ENCODE assay signal across 8 cellular contexts in genomic region chr6:53359088-53359842, GRCh38. TPM values are rescaled to one million over a fixed set of nuclear protein-coding genes. Genes with fewer than 3 reads are reported as not detected.
DNase-seq lines count a peak whose midpoint lies in the region; ATAC-seq and TF ChIP-seq lines count a peak whose summit lies in the region.

No MANE protein-coding gene starts in this region.

- DNase-seq in CD4-positive, alpha-beta T cell: peak; percentile 76 to 90 (median 84)
- DNase-seq in NCI-H82 (lab: John Stamatoyannopoulos, UW) (peak; percentile 97), ecto neural progenitor cell (ENCODE audit: low spot score) (peak; percentile 97), lower lobe of right lung (peak; percentile 96)
- DNase-seq in activated CD8-positive, alpha-beta T cell treated with anti-CD3 and anti-CD28 coated beads for 36 hours: peak; percentile 92
- peak; percentile 82 to 90 for DNase-seq in stimulated activated CD4-positive, alpha-beta T cell treated with anti-CD3 and anti-CD28 coated beads, Interleukin-4, amount 100 ng/mL, for 48 hours (ENCODE audit: low read depth in 2 of 2)

- POLR2A ChIA-PET in CD4-positive, alpha-beta T cell (lab: Charles Lee): interaction anchor here (0.6 to 2.9 kb wide), 14 partner anchors 11 to 189 kb away, joined by 3 to 61 read pairs (median 6); partner anchors contain the start of gene ELOVL5
- POLR2A ChIA-PET in activated CD8-positive, alpha-beta T cell treated with anti-CD3 and anti-CD28 coated beads for 36 hours (lab: Charles Lee): interaction anchor here (0.6 to 2.4 kb wide), 7 partner anchors 10 to 292 kb away, joined by 3 to 21 read pairs (median 3); partner anchors contain the start of gene ELOVL5

- ATAC-seq in CD4-positive, alpha-beta T cell (ENCODE audit: poor library complexity): peak; percentile 77
- ATAC-seq in GM19397 (IDR thresholded peaks at IDR 0.05; ENCODE audit: unreplicated experiment) (peak; percentile 97), HG03558 (IDR thresholded peaks at IDR 0.05; ENCODE audit: extremely low read depth, unreplicated experiment) (peak; percentile 86), lower lobe of right lung (peak; percentile 95 to 97)
- ATAC-seq in activated CD8-positive, alpha-beta T cell treated with anti-CD3 and anti-CD28 coated beads for 36 hours: peak; percentile 95

- intact Hi-C loops in CD4-positive, alpha-beta T cell (cut with DNase I, micrococcal nuclease): loop anchor here in 1 of 2 experiments (2.0 to 10.0 kb wide), 2 partner anchors 68 to 374 kb away; no protein-coding TSS in a partner anchor
- intact Hi-C loops in activated CD8-positive, alpha-beta T cell treated with anti-CD3 and anti-CD28 coated beads for 36 hours (cut with micrococcal nuclease): no loop called here
- intact Hi-C loops in lower lobe of right lung (cut with DNase I): no loop called here

- no peaks in the 10 kb centered on the region for H3K27me3 Mint-ChIP-seq in CD4-positive, alpha-beta T cell
- no peaks in the 10 kb centered on the region for H3K27me3 Mint-ChIP-seq in activated CD8-positive, alpha-beta T cell treated with anti-CD3 and anti-CD28 coated beads for 36 hours

- peak overlapping the region; percentile 93 for H3K27ac Mint-ChIP-seq in CD4-positive, alpha-beta T cell
- peak overlapping the region; percentile 99 for H3K27ac Mint-ChIP-seq in activated CD8-positive, alpha-beta T cell treated with anti-CD3 and anti-CD28 coated beads for 36 hours

- peak overlapping the region; percentile 68 for H3K4me3 ChIP-seq in lower lobe of right lung

- no peaks in the 10 kb centered on the region for H3K36me3 Mint-ChIP-seq in CD4-positive, alpha-beta T cell (ENCODE audit: low read depth)
- peaks cover 4% of the 10 kb centered on the region for H3K36me3 Mint-ChIP-seq in activated CD8-positive, alpha-beta T cell treated with anti-CD3 and anti-CD28 coated beads for 36 hours (ENCODE audit: low read depth)

- H3K4me1 ChIP-seq in lower lobe of right lung: peaks cover 25% of the 10 kb centered on the region

- H3K27me3 ChIP-seq in CD4-positive, alpha-beta T cell (ENCODE audit: control insufficient read depth, insufficient read depth, low read length): no peaks in the 10 kb centered on the region
- H3K27me3 ChIP-seq in lower lobe of right lung (ENCODE audit: low read depth): no peaks in the 10 kb centered on the region

- H3K4me1 Mint-ChIP-seq in CD4-positive, alpha-beta T cell (ENCODE audit: low read depth): peaks cover 41% of the 10 kb centered on the region
- peaks cover 45% of the 10 kb centered on the region for H3K4me1 Mint-ChIP-seq in activated CD8-positive, alpha-beta T cell treated with anti-CD3 and anti-CD28 coated beads for 36 hours (ENCODE audit: low read depth)

- H3K27ac ChIP-seq in CD4-positive, alpha-beta T cell (ENCODE audit: low read depth, low read length): peak overlapping the region; percentile 93
- peak overlapping the region; percentile 93 for H3K27ac ChIP-seq in lower lobe of right lung

- no peaks in the 10 kb centered on the region for H3K9me3 ChIP-seq in CD4-positive, alpha-beta T cell (ENCODE audit: control insufficient read depth, low read length)
- no peaks in the 10 kb centered on the region for H3K9me3 ChIP-seq in lower lobe of right lung

- no peak for TF ChIP-seq CTCF in CD4-positive, alpha-beta T cell (IDR thresholded peaks at IDR 0.05)
- no peak for TF ChIP-seq CTCF in activated CD8-positive, alpha-beta T cell treated with anti-CD3 and anti-CD28 coated beads for 36 hours (IDR thresholded peaks at IDR 0.05)
- no peak for TF ChIP-seq CTCF in lower lobe of right lung (IDR thresholded peaks at IDR 0.05)

- CTCF ChIA-PET in CD4-positive, alpha-beta T cell (lab: Charles Lee): interaction anchor here (0.7 to 1.4 kb wide), 4 partner anchors 10 to 125 kb away, joined by 3 to 6 read pairs (median 4); partner anchors contain the start of gene ELOVL5
- CTCF ChIA-PET in activated CD8-positive, alpha-beta T cell treated with anti-CD3 and anti-CD28 coated beads for 36 hours (lab: Charles Lee): interaction anchor here (0.7 to 1.6 kb wide), 2 partner anchors 11 to 51 kb away, joined by 3 to 6 read pairs; partner anchors contain the start of gene ELOVL5

- H3K4me3 Mint-ChIP-seq in CD4-positive, alpha-beta T cell: peak overlapping the region; percentile 87
- peak overlapping the region; percentile 91 for H3K4me3 Mint-ChIP-seq in activated CD8-positive, alpha-beta T cell treated with anti-CD3 and anti-CD28 coated beads for 36 hours

- no peaks in the 10 kb centered on the region for H3K9me3 Mint-ChIP-seq in CD4-positive, alpha-beta T cell
- H3K9me3 Mint-ChIP-seq in activated CD8-positive, alpha-beta T cell treated with anti-CD3 and anti-CD28 coated beads for 36 hours: peaks cover 2% of the 10 kb centered on the region

- no peaks in the 10 kb centered on the region for H3K36me3 ChIP-seq in lower lobe of right lung

RNA-seq across cellular contexts. Expression of gene ELOVL5, which starts 10.5 kb away (rescaled TPM):
- total RNA-seq in CD4-positive, alpha-beta T cell: 10 to 100 TPM; 78.0 to 86.8 TPM
- 10 to 100 TPM; 88.3 to 92.7 TPM for total RNA-seq in activated CD8-positive, alpha-beta T cell treated with anti-CD3 and anti-CD28 coated beads for 36 hours
- total RNA-seq in lower lobe of right lung: 72.4 TPM

Comparison
In these comparisons a context has a peak if more than half of its experiments do, and no peak if none do; other contexts are left out.
1. Peak in every context shown above with its lines: DNase-seq, ATAC-seq, H3K4me3 ChIP-seq and H3K27ac ChIP-seq.